Comparison of ENCODE assay signal across 1 cellular context in the genomic region with DNA sequence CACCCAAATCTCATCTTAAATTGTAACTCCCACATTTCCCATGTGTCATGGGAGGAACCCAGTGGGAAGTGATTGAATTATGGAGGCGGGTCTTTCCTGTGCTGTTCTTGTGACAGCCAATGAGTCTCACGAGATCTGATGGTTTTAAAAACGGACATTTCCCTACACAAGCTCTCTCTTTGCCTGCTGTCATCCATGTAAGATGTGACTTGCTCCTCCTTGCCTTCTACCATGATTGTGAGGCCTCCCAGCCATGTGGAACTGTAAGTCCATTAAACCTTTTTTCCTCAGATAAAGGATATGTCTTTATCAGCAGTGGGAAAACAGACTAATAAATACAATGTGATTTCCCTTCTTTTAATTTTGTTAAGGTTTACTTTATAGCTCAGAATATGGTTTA. TPM values are rescaled to one million over a fixed set of nuclear protein-coding genes. Genes with fewer than 3 reads are reported as not detected.
"Had no signal": no experiment of that assay in that cellular context is flagged by ENCODE, and none has a peak within 500 bp of the region (broad histone marks: within the 10 kb centered on the region; RNA-seq: fewer than 3 reads in every experiment).

No MANE protein-coding gene starts in this region.

RNA-seq across cellular contexts. Expression of a gene that starts 30.1 kb away (rescaled TPM):
- total RNA-seq: GM23248 had no signal
- polyA plus RNA-seq: GM23248 had no signal
